26 cellular contexts compared by ENCODE assay signal in genomic region chr1:75870951-75871350, GRCh38.
"Had no signal": no experiment of that assay in that cellular context is flagged by ENCODE, and none has a peak within 500 bp of the region (broad histone marks: within the 10 kb centered on the region; RNA-seq: fewer than 3 reads in every experiment).

No MANE protein-coding gene starts in this region.

- H3K4me3 ChIP-seq: ascending aorta had no signal

- H3K4me1 ChIP-seq: ascending aorta had no signal

- H3K27ac ChIP-seq: ascending aorta, VCaP had no signal

- DNase-seq: activated B cell treated with CpG ODN at 0.5 μM for 24 hours; activated CD4-positive, alpha-beta memory T cell treated with anti-CD3 and anti-CD28 coated beads for 36 hours; activated CD4-positive, alpha-beta T cell treated with anti-CD3 and anti-CD28 coated beads for 4 hours; activated CD4-positive, alpha-beta T cell treated with anti-CD3 and anti-CD28 coated beads, Interleukin-2, amount 10 ng/mL, durations not matched to agents 24 days and 14 days; activated CD4-positive, alpha-beta T cell treated with anti-CD3 and anti-CD28 coated beads, Interleukin-2, amount 50 U/mL, for 1 hour; activated CD4-positive, alpha-beta T cell treated with anti-CD3 and anti-CD28 coated beads, Interleukin-2, amount 50 U/mL, for 4 hours; activated CD4-positive, CD25-positive, alpha-beta regulatory T cell treated with anti-CD3 and anti-CD28 coated beads, Interleukin-2, amount 50 U/mL, for 72 hours; activated CD8-positive, alpha-beta memory T cell treated with anti-CD3 and anti-CD28 coated beads, Interleukin-2, amount 50 U/mL, for 4 hours; activated CD8-positive, alpha-beta T cell treated with anti-CD3 and anti-CD28 coated beads for 36 hours; activated effector memory CD4-positive, alpha-beta T cell treated with anti-CD3 and anti-CD28 coated beads, Interleukin-2, amount 50 U/mL, for 16 hours; activated gamma-delta T cell treated with Interleukin-2 at 50 U/mL for 16 hours; activated naive CD4-positive, alpha-beta T cell; activated naive CD4-positive, alpha-beta T cell treated with anti-CD3 and anti-CD28 coated beads for 36 hours; activated naive CD4-positive, alpha-beta T cell treated with anti-CD3 and anti-CD28 coated beads, Interleukin-2, amount 50 U/mL, for 16 hours; activated naive CD8-positive, alpha-beta T cell treated with anti-CD3 and anti-CD28 coated beads, Interleukin-2, amount 10 ng/mL, durations not matched to agents 7 days and 5 days; activated naive CD8-positive, alpha-beta T cell treated with anti-CD3 and anti-CD28 coated beads, Interleukin-2, amount 50 U/mL, for 24 hours; activated T-cell treated with anti-CD3 and anti-CD28 coated beads for 4 hours; activated T-cell treated with anti-CD3 and anti-CD28 coated beads, Interleukin-2, amount 50 U/mL, for 1 hour; activated T-cell treated with anti-CD3 and anti-CD28 coated beads, Interleukin-2, amount 50 U/mL, for 4 hours; activated T-cell treated with anti-CD3 and anti-CD28 coated beads, Interleukin-2, amount 50 U/mL, for 72 hours; amygdala; anterior cingulate cortex; central memory CD4-positive, alpha-beta T cell; T-helper 9 cell had no signal

- H3K36me3 ChIP-seq: ascending aorta had no signal

- H3K27me3 ChIP-seq: ascending aorta had no signal

- H3K9me3 ChIP-seq: ascending aorta had no signal
